In the genomic region with DNA sequence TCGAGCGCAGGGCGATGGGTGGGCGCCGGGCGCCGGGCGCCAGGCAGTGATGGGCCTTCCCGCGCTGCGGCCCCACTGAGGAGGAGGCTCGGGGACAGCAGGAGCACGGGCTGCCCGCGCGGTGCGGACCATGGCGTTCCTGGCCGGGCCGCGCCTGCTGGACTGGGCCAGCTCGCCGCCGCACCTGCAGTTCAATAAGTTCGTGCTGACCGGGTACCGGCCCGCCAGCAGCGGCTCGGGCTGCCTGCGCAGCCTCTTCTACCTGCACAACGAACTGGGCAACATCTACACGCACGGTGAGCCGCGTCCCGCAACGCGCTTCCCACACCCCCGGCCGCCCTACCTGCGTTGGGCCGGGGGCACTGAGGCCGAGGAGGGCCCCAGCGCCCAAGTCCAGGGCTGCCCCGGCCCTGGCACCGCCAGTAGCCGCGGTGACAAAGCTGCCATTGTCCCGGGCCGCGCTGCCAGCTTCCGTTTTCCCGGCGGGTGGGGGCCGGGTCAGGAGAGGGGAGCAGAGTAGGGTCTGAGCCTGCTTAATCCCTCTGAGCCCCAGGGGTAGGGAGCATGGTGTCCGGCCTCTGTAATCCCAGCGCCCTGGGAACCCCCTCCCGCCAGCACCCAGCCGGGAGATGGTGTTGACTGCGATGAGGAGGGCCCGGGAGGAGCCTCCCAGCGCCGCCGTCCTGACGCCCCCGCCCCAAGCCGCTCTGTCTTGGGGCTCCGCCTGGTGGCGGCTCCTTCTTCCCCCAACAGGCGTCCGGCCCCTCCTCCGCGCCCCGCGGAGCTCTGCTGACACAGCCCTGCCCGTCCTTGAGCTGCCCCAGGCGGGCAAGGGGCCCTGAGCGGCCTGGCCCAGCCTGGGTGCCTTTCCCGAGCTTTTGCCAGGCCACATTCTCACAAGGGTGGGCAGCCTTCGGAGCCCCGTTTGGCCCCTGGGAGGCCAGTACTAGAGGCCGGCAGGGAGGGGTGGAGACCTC, we compare ENCODE assay signal across 1 cellular context.
A peak's percentile ranks its signal among the peaks of the same experiment; 100 is the strongest.
TF ChIP-seq lines count a peak whose summit lies in the region.

No MANE protein-coding gene starts in this region.

TF ChIP-seq in HepG2, 621 proteins besides CTCF, POLR2A, EP300 and RAD21 (continued from another document and continues in another):
- TF ChIP-seq HMGA1 (CRISPR knock-in tag; conservative IDR thresholded peaks at IDR 0.05) (no peak), POGZ (CRISPR knock-in tag; IDR thresholded peaks at IDR 0.05) (no peak), TEF (CRISPR knock-in tag; IDR thresholded peaks at IDR 0.05) (no peak), ZNF691 (CRISPR knock-in tag; IDR thresholded peaks at IDR 0.05; ENCODE audit: borderline replicate concordance, low read depth) (no peak; the same call in 1 of the 2 replicates), AGO2 (optimal IDR thresholded peaks at IDR 0.05; ENCODE audit: low read depth, low read length) (peak; percentile 92), MAFF (IDR thresholded peaks at IDR 0.05; ENCODE audit: low read depth, low read length) (no peak), IRX3 (CRISPR knock-in tag; IDR thresholded peaks at IDR 0.05; ENCODE audit: borderline replicate concordance, low read depth) (no peak), HOXA9 (CRISPR knock-in tag; IDR thresholded peaks at IDR 0.05; ENCODE audit: borderline replicate concordance) (no peak), ZBTB20 (CRISPR knock-in tag; IDR thresholded peaks at IDR 0.05; ENCODE audit: borderline replicate concordance, low read depth) (no peak), ZBTB33 (CRISPR knock-in tag; IDR thresholded peaks at IDR 0.05) (no peak), KLF12 (CRISPR knock-in tag; IDR thresholded peaks at IDR 0.05; ENCODE audit: borderline replicate concordance) (0 out of 2 replicates have a peak, but pooled peaks have one; percentile 54), NFIC (IDR thresholded peaks at IDR 0.05; ENCODE audit: low read length) (no peak), ZNF572 (CRISPR knock-in tag; IDR thresholded peaks at IDR 0.05) (no peak), ZNF777 (CRISPR knock-in tag; IDR thresholded peaks at IDR 0.05) (no peak), ZNF574 (CRISPR knock-in tag; IDR thresholded peaks at IDR 0.05) (no peak), PTBP1 (IDR thresholded peaks at IDR 0.05; ENCODE audit: low read depth, low read length, poor library complexity, severe bottlenecking) (no peak), SRF (IDR thresholded peaks at IDR 0.05; ENCODE audit: low read depth, low read length) (no peak), ZNF34 (CRISPR knock-in tag; IDR thresholded peaks at IDR 0.05; ENCODE audit: borderline replicate concordance) (no peak), LCORL (IDR thresholded peaks at IDR 0.05) (no peak), LCORL (CRISPR knock-in tag; IDR thresholded peaks at IDR 0.05) (peak; percentile 78), ZNF205 (CRISPR knock-in tag; IDR thresholded peaks at IDR 0.05) (no peak), ZNF337 (CRISPR knock-in tag; IDR thresholded peaks at IDR 0.05; ENCODE audit: borderline replicate concordance, low read depth) (no peak), NCOR1 (IDR thresholded peaks at IDR 0.05; ENCODE audit: borderline replicate concordance, low read length) (no peak), ZSCAN12 (CRISPR knock-in tag; IDR thresholded peaks at IDR 0.05) (0 out of 2 replicates have a peak, but pooled peaks have one; percentile 42), NR3C1 (CRISPR knock-in tag; IDR thresholded peaks at IDR 0.05) (no peak), ELF1 (CRISPR knock-in tag; IDR thresholded peaks at IDR 0.05) (no peak; the same call in 1 of the 2 replicates), MIER2 (CRISPR knock-in tag; IDR thresholded peaks at IDR 0.05) (peak; percentile 72; the same call in 1 of the 2 replicates), SYNCRIP (IDR thresholded peaks at IDR 0.05; ENCODE audit: insufficient read depth, low read depth, low read length) (no peak), NFYB (CRISPR knock-in tag; IDR thresholded peaks at IDR 0.05) (no peak), ZNF317 (CRISPR knock-in tag; IDR thresholded peaks at IDR 0.05) (peak; percentile 31; the same call in 1 of the 2 replicates), ZNF296 (CRISPR knock-in tag; conservative IDR thresholded peaks at IDR 0.05) (no peak), ZBTB3 (CRISPR knock-in tag; IDR thresholded peaks at IDR 0.05; ENCODE audit: borderline replicate concordance, low read depth) (no peak), TMF1 (CRISPR knock-in tag; IDR thresholded peaks at IDR 0.05; ENCODE audit: low read depth) (no peak), CBFB (CRISPR knock-in tag; IDR thresholded peaks at IDR 0.05) (no peak), ETV6 (CRISPR knock-in tag; conservative IDR thresholded peaks at IDR 0.05) (no peak), IRF2 (CRISPR knock-in tag; IDR thresholded peaks at IDR 0.05) (peak; percentile 21; the same call in 1 of the 2 replicates), NBN (conservative IDR thresholded peaks at IDR 0.05) (no peak)
- TF ChIP-seq, protein P1, sequence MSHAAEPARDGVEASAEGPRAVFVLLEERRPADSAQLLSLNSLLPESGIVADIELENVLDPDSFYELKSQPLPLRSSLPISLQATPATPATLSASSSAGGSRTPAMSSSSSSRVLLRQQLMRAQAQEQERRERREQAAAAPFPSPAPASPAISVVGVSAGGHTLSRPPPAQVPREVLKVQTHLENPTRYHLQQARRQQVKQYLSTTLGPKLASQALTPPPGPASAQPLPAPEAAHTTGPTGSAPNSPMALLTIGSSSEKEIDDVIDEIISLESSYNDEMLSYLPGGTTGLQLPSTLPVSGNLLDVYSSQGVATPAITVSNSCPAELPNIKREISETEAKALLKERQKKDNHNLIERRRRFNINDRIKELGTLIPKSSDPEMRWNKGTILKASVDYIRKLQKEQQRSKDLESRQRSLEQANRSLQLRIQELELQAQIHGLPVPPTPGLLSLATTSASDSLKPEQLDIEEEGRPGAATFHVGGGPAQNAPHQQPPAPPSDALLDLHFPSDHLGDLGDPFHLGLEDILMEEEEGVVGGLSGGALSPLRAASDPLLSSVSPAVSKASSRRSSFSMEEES (CRISPR knock-in tag; IDR thresholded peaks at IDR 0.05): no peak
- TF ChIP-seq, protein P2, sequence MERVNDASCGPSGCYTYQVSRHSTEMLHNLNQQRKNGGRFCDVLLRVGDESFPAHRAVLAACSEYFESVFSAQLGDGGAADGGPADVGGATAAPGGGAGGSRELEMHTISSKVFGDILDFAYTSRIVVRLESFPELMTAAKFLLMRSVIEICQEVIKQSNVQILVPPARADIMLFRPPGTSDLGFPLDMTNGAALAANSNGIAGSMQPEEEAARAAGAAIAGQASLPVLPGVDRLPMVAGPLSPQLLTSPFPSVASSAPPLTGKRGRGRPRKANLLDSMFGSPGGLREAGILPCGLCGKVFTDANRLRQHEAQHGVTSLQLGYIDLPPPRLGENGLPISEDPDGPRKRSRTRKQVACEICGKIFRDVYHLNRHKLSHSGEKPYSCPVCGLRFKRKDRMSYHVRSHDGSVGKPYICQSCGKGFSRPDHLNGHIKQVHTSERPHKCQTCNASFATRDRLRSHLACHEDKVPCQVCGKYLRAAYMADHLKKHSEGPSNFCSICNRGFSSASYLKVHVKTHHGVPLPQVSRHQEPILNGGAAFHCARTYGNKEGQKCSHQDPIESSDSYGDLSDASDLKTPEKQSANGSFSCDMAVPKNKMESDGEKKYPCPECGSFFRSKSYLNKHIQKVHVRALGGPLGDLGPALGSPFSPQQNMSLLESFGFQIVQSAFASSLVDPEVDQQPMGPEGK (CRISPR knock-in tag; IDR thresholded peaks at IDR 0.05): peak; percentile 91
- TF ChIP-seq, protein P3, sequence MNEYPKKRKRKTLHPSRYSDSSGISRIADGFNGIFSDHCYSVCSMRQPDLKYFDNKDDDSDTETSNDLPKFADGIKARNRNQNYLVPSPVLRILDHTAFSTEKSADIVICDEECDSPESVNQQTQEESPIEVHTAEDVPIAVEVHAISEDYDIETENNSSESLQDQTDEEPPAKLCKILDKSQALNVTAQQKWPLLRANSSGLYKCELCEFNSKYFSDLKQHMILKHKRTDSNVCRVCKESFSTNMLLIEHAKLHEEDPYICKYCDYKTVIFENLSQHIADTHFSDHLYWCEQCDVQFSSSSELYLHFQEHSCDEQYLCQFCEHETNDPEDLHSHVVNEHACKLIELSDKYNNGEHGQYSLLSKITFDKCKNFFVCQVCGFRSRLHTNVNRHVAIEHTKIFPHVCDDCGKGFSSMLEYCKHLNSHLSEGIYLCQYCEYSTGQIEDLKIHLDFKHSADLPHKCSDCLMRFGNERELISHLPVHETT (CRISPR knock-in tag; conservative IDR thresholded peaks at IDR 0.05): no peak; the same call in 1 of the 2 replicates
- TF ChIP-seq, protein P4, sequence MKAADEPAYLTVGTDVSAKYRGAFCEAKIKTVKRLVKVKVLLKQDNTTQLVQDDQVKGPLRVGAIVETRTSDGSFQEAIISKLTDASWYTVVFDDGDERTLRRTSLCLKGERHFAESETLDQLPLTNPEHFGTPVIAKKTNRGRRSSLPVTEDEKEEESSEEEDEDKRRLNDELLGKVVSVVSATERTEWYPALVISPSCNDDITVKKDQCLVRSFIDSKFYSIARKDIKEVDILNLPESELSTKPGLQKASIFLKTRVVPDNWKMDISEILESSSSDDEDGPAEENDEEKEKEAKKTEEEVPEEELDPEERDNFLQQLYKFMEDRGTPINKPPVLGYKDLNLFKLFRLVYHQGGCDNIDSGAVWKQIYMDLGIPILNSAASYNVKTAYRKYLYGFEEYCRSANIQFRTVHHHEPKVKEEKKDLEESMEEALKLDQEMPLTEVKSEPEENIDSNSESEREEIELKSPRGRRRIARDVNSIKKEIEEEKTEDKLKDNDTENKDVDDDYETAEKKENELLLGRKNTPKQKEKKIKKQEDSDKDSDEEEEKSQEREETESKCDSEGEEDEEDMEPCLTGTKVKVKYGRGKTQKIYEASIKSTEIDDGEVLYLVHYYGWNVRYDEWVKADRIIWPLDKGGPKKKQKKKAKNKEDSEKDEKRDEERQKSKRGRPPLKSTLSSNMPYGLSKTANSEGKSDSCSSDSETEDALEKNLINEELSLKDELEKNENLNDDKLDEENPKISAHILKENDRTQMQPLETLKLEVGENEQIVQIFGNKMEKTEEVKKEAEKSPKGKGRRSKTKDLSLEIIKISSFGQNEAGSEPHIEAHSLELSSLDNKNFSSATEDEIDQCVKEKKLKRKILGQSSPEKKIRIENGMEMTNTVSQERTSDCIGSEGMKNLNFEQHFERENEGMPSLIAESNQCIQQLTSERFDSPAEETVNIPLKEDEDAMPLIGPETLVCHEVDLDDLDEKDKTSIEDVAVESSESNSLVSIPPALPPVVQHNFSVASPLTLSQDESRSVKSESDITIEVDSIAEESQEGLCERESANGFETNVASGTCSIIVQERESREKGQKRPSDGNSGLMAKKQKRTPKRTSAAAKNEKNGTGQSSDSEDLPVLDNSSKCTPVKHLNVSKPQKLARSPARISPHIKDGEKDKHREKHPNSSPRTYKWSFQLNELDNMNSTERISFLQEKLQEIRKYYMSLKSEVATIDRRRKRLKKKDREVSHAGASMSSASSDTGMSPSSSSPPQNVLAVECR (CRISPR knock-in tag; IDR thresholded peaks at IDR 0.05; ENCODE audit: borderline replicate concordance): peak; percentile 76
- TF ChIP-seq, protein P5, sequence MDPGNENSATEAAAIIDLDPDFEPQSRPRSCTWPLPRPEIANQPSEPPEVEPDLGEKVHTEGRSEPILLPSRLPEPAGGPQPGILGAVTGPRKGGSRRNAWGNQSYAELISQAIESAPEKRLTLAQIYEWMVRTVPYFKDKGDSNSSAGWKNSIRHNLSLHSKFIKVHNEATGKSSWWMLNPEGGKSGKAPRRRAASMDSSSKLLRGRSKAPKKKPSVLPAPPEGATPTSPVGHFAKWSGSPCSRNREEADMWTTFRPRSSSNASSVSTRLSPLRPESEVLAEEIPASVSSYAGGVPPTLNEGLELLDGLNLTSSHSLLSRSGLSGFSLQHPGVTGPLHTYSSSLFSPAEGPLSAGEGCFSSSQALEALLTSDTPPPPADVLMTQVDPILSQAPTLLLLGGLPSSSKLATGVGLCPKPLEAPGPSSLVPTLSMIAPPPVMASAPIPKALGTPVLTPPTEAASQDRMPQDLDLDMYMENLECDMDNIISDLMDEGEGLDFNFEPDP (CRISPR knock-in tag; conservative IDR thresholded peaks at IDR 0.05): 0 out of 2 replicates have a peak, but pooled peaks have one; percentile 87
